Comparison of ENCODE assay signal across 8 cellular contexts in the genomic region with DNA sequence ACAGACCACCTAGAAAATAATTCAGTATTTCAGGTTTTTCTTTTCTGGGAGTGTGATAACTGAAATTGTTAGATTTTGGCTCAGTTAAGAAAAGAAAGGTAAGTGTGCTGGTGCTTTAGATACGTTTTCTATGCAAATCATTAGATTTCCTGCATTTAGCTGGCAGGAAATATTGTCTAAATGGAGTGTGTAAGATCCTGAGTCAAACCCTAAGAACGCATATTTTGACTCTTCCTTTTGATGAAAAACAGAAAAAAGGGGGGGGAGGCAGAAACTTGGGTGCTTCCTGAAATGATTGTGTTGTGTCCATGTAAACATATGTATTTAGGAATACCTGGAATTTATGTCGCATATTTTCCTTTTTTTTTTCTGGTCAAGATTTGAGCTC. TPM values are rescaled to one million over a fixed set of nuclear protein-coding genes. Genes with fewer than 3 reads are reported as not detected.
A peak's percentile ranks its signal among the peaks of the same experiment; 100 is the strongest.
DNase-seq lines count a peak whose midpoint lies in the region; ATAC-seq and TF ChIP-seq lines count a peak whose summit lies in the region.

No MANE protein-coding gene starts in this region.

- no peaks in the 10 kb centered on the region for H3K4me1 ChIP-seq in testis

- DNase-seq in activated CD4-positive, alpha-beta T cell treated with anti-CD3 and anti-CD28 coated beads, Interleukin-2, amount 10 ng/mL, durations not matched to agents 24 days and 14 days = no peak
- no peak for DNase-seq in activated CD4-positive, alpha-beta T cell treated with anti-CD3 and anti-CD28 coated beads, Interleukin-2, amount 50 U/mL, for 1 hour
- peak; percentile 48 for DNase-seq in iris pigment epithelial cell (ENCODE audit: low read depth)
- no peak for DNase-seq in testis
- no peak for DNase-seq in MV-4-11 (lab: John Stamatoyannopoulos, UW)

- no peaks in the 10 kb centered on the region for H3K9me3 ChIP-seq in testis

- no peak for TF ChIP-seq CTCF in testis (IDR thresholded peaks at IDR 0.05)

- H3K36me3 Mint-ChIP-seq in activated CD4-positive, alpha-beta T cell treated with anti-CD3 and anti-CD28 coated beads, Interleukin-2, amount 10 ng/mL, durations not matched to agents 24 days and 14 days (ENCODE audit: low read depth) = peaks cover 2% of the 10 kb centered on the region
- no peaks in the 10 kb centered on the region for H3K36me3 Mint-ChIP-seq in activated naive CD8-positive, alpha-beta T cell

- no peaks in the 10 kb centered on the region for H3K36me3 ChIP-seq in testis (ENCODE audit: low read depth, missing control alignments)

- peak overlapping the region in 1 of 2 donors; percentile 97 for H3K27ac ChIP-seq in testis

- H3K27me3 ChIP-seq in testis = no peaks in the 10 kb centered on the region

- intact Hi-C loops in activated CD4-positive, alpha-beta T cell treated with anti-CD3 and anti-CD28 coated beads, Interleukin-2, amount 10 ng/mL, durations not matched to agents 24 days and 14 days (cut with micrococcal nuclease) = loop anchor here (1.0 to 5.0 kb wide), 5 partner anchors 46 to 499 kb away; a partner anchor contains a TSS
- intact Hi-C loops in testis (cut with DNase I; ENCODE audit: low total_unique reads) = loop anchor here (10.0 kb wide), 2 partner anchors 206 to 236 kb away; no protein-coding TSS in a partner anchor

- no peaks in the 10 kb centered on the region for H3K27me3 Mint-ChIP-seq in activated CD4-positive, alpha-beta T cell treated with anti-CD3 and anti-CD28 coated beads, Interleukin-2, amount 10 ng/mL, durations not matched to agents 24 days and 14 days
- no peaks in the 10 kb centered on the region for H3K27me3 Mint-ChIP-seq in activated naive CD8-positive, alpha-beta T cell

- peak overlapping the region; percentile 92 for H3K4me3 Mint-ChIP-seq in activated CD4-positive, alpha-beta T cell treated with anti-CD3 and anti-CD28 coated beads, Interleukin-2, amount 10 ng/mL, durations not matched to agents 24 days and 14 days
- H3K4me3 Mint-ChIP-seq in activated naive CD8-positive, alpha-beta T cell = peak overlapping the region; percentile 98

- 10 to 17% methylated on average over 3 of the region's 3 CpGs for WGBS in testis, 2 donors

- H3K27ac Mint-ChIP-seq in activated CD4-positive, alpha-beta T cell treated with anti-CD3 and anti-CD28 coated beads, Interleukin-2, amount 10 ng/mL, durations not matched to agents 24 days and 14 days = peak overlapping the region; percentile 97
- H3K27ac Mint-ChIP-seq in activated naive CD8-positive, alpha-beta T cell = peak overlapping the region; percentile 93

- TF ChIP-seq POLR2A in testis (IDR thresholded peaks at IDR 0.05) = no peak

- peaks cover 48% of the 10 kb centered on the region for H3K4me1 Mint-ChIP-seq in activated CD4-positive, alpha-beta T cell treated with anti-CD3 and anti-CD28 coated beads, Interleukin-2, amount 10 ng/mL, durations not matched to agents 24 days and 14 days
- H3K4me1 Mint-ChIP-seq in activated naive CD8-positive, alpha-beta T cell (ENCODE audit: low read depth) = peaks cover 62% of the 10 kb centered on the region

- no peaks in the 10 kb centered on the region for H3K9me3 Mint-ChIP-seq in activated CD4-positive, alpha-beta T cell treated with anti-CD3 and anti-CD28 coated beads, Interleukin-2, amount 10 ng/mL, durations not matched to agents 24 days and 14 days
- no peaks in the 10 kb centered on the region for H3K9me3 Mint-ChIP-seq in activated naive CD8-positive, alpha-beta T cell (ENCODE audit: low read depth)

- H3K4me3 ChIP-seq in testis = peak overlapping the region; percentile 67 to 93

- ATAC-seq in HG03139 (IDR thresholded peaks at IDR 0.05; ENCODE audit: unreplicated experiment) = no peak
- ATAC-seq in GM18907 (IDR thresholded peaks at IDR 0.05; ENCODE audit: unreplicated experiment) = no peak

RNA-seq across cellular contexts. Expression of a gene that starts 1.2 kb away (rescaled TPM):
- 25.6 and 27.3 TPM in 2 replicates for total RNA-seq in activated CD4-positive, alpha-beta T cell treated with anti-CD3 and anti-CD28 coated beads, Interleukin-2, amount 10 ng/mL, durations not matched to agents 24 days and 14 days
- total RNA-seq in testis = 1 to 10 TPM; 4.5 to 5.5 TPM
- 10.3 TPM for polyA plus RNA-seq in testis (ENCODE audit: insufficient read depth, low read depth, low replicate concordance)

RNA-seq across cellular contexts. Expression of a gene that starts 29.9 kb away (rescaled TPM):
- total RNA-seq in activated CD4-positive, alpha-beta T cell treated with anti-CD3 and anti-CD28 coated beads, Interleukin-2, amount 10 ng/mL, durations not matched to agents 24 days and 14 days = 179 and 180 TPM in 2 replicates
- 100 to 1,000 TPM in 1 of 2 donors, 10 to 100 TPM in 1; 71.7 to 118 TPM for total RNA-seq in testis
- polyA plus RNA-seq in testis (ENCODE audit: insufficient read depth, low read depth, low replicate concordance) = 101 TPM

RNA-seq across cellular contexts. Expression of a gene that starts 43.0 kb away (rescaled TPM):
- total RNA-seq in activated CD4-positive, alpha-beta T cell treated with anti-CD3 and anti-CD28 coated beads, Interleukin-2, amount 10 ng/mL, durations not matched to agents 24 days and 14 days = 58.1 and 63.0 TPM in 2 replicates
- total RNA-seq in testis = 10 to 100 TPM; 12.8 to 16.6 TPM
- 57.5 TPM for polyA plus RNA-seq in testis (ENCODE audit: insufficient read depth, low read depth, low replicate concordance)
